ENCODE assay signal across 11 cellular contexts in genomic region chr2:216596234-216596985, GRCh38. TPM values are rescaled to one million over a fixed set of nuclear protein-coding genes. Genes with fewer than 3 reads are reported as not detected.
DNase-seq lines count a peak whose midpoint lies in the region; ATAC-seq and TF ChIP-seq lines count a peak whose summit lies in the region.
"Had no signal": no experiment of that assay in that cellular context is flagged by ENCODE, and none has a peak within 500 bp of the region (broad histone marks: within the 10 kb centered on the region; RNA-seq: fewer than 3 reads in every experiment).

No MANE protein-coding gene starts in this region.

- DNase-seq in AG09309 (ENCODE audit: low read depth) (peak; percentile 92), KBM-7 (peak; percentile 44), iris pigment epithelial cell (ENCODE audit: low read depth) (peak; percentile 81), endodermal cell (no peak), RPMI8226 (no peak)
- DNase-seq in stimulated activated CD4-positive, alpha-beta T cell treated with anti-CD3 and anti-CD28 coated beads, Interleukin-2, amount 100 ng/mL, for 48 hours, result no peak
- DNase-seq: activated CD8-positive, alpha-beta T cell treated with anti-CD3 and anti-CD28 coated beads for 36 hours; cerebellar nuclear complex; trophoblast cell had no signal

- ATAC-seq in GM21381 (IDR thresholded peaks at IDR 0.05; ENCODE audit: unreplicated experiment), result no peak
- ATAC-seq: activated CD8-positive, alpha-beta T cell treated with anti-CD3 and anti-CD28 coated beads for 36 hours had no signal

- no peaks in the 10 kb centered on the region for H3K27me3 Mint-ChIP-seq in endodermal cell (ENCODE audit: insufficient read depth)

- H3K4me1 ChIP-seq in endodermal cell (ENCODE audit: control insufficient read depth, insufficient read depth, low read length), result no peaks in the 10 kb centered on the region

- H3K4me3 Mint-ChIP-seq in endodermal cell, result no peak overlapping the region
- H3K4me3 Mint-ChIP-seq: activated CD8-positive, alpha-beta T cell treated with anti-CD3 and anti-CD28 coated beads for 36 hours had no signal

- no peak overlapping the region for H3K9ac ChIP-seq in endodermal cell (ENCODE audit: extremely low read depth, low read length, poor library complexity, severe bottlenecking)

- H3K36me3 ChIP-seq in endodermal cell (ENCODE audit: control insufficient read depth, insufficient read depth, low read length), result no peaks in the 10 kb centered on the region

- no peak overlapping the region for H3K27ac Mint-ChIP-seq in endodermal cell
- H3K27ac Mint-ChIP-seq: activated CD8-positive, alpha-beta T cell treated with anti-CD3 and anti-CD28 coated beads for 36 hours had no signal

- no peaks in the 10 kb centered on the region for H3K36me3 Mint-ChIP-seq in endodermal cell (ENCODE audit: low read depth)

- TF ChIP-seq CTCF in AG09309 (IDR thresholded peaks at IDR 0.05; ENCODE audit: control insufficient read depth, insufficient read depth, low read depth, low read length, missing control alignments) (no peak), WI38 (IDR thresholded peaks at IDR 0.05; ENCODE audit: low read depth, low read length) (no peak), endodermal cell (conservative IDR thresholded peaks at IDR 0.05) (no peak)

- no peaks in the 10 kb centered on the region for H3K9me3 Mint-ChIP-seq in endodermal cell
- H3K9me3 Mint-ChIP-seq: activated CD8-positive, alpha-beta T cell treated with anti-CD3 and anti-CD28 coated beads for 36 hours had no signal

- no peaks in the 10 kb centered on the region for H3K27me3 ChIP-seq in endodermal cell (ENCODE audit: control insufficient read depth, insufficient read depth, low read length, poor library complexity, severe bottlenecking)

- H3K9me3 ChIP-seq in endodermal cell (ENCODE audit: control insufficient read depth, low read length), result no peaks in the 10 kb centered on the region

- no peak overlapping the region for H3K4me3 ChIP-seq in AG09309 (ENCODE audit: control insufficient read depth, low read depth, low read length)
- H3K4me3 ChIP-seq in WI38 (ENCODE audit: low read depth, low read length), result peak overlapping the region; percentile 18; the same call in 1 of the 2 replicates
- no peak overlapping the region for H3K4me3 ChIP-seq in endodermal cell (ENCODE audit: low read length)

- WGBS in endodermal cell (ENCODE audit: insufficient coverage in 1 of 2, insufficient read length in 1 of 2), 2 experiments, result 69 to 75% methylated on average over 7 to 8 of the region's 8 CpGs

- in situ Hi-C loops in KBM-7 (cut with MboI; ENCODE audit: low pct_unique_long_range_greater_than_20kb, low sequenced_read_pairs), result no loop called here

- peaks cover 9% of the 10 kb centered on the region for H3K4me1 Mint-ChIP-seq in endodermal cell

- H3K27ac ChIP-seq in endodermal cell (ENCODE audit: low read depth, low read length), result no peak overlapping the region

RNA-seq across cellular contexts. Expression of gene IGFBP2, which starts 36.8 kb away (rescaled TPM):
- total RNA-seq in endodermal cell, result 100 to 1,000 TPM in 1 of 2 donors, 10 to 100 TPM in 1; 80.8 to 313 TPM
- polyA plus RNA-seq in endodermal cell (2013, experiment 1 of 2), result 698 TPM
- 702 TPM for polyA plus RNA-seq in endodermal cell (2013, experiment 2 of 2)

Comparison
In these comparisons a context has a peak if more than half of its experiments do, and no peak if none do; other contexts are left out.
1. DNase-seq: peak in AG09309 (single experiment), KBM-7 (single experiment) and iris pigment epithelial cell (single experiment); none in stimulated activated CD4-positive, alpha-beta T cell treated with anti-CD3 and anti-CD28 coated beads, Interleukin-2, amount 100 ng/mL, for 48 hours (0 of 2), endodermal cell (single experiment) and RPMI8226 (single experiment).